Comparison of ENCODE assay signal across 17 cellular contexts in genomic region chr10:120480065-120480600, GRCh38. TPM values are rescaled to one million over a fixed set of nuclear protein-coding genes. Genes with fewer than 3 reads are reported as not detected.
DNase-seq lines count a peak whose midpoint lies in the region; ATAC-seq, FAIRE-seq and TF ChIP-seq lines count a peak whose summit lies in the region.
"Had no signal": no experiment of that assay in that cellular context is flagged by ENCODE, and none has a peak within 500 bp of the region (broad histone marks: within the 10 kb centered on the region; RNA-seq: fewer than 3 reads in every experiment).

No MANE protein-coding gene starts in this region.

- no TSS peak for BruUV-seq in endothelial cell of umbilical vein (replicated peaks; lab: Mats Ljungman, UMichigan)

- H4K20me1 ChIP-seq in OCI-LY3 (ENCODE audit: insufficient read depth, low read length) (no peaks in the 10 kb centered on the region), endothelial cell of umbilical vein (replicated peaks; ENCODE audit: control insufficient read depth, extremely low read depth, insufficient read depth, low read length) (no peaks in the 10 kb centered on the region)

- POLR2A ChIA-PET in endothelial cell of umbilical vein (lab: Charles Lee) = no interaction called here

- no peak for FAIRE-seq in endothelial cell of umbilical vein (lab: Jason Lieb, UNC)
- FAIRE-seq: A204.1, colon, GM12878, K562 had no signal

- no peak overlapping the region for H3K4me3 Mint-ChIP-seq in immature natural killer cell
- H3K4me3 Mint-ChIP-seq: activated CD4-positive, alpha-beta T cell treated with anti-CD3 and anti-CD28 coated beads for 36 hours; activated naive CD8-positive, alpha-beta T cell treated with anti-CD3 and anti-CD28 coated beads, Interleukin-2, amount 50 U/mL, for 24 hours; activated T-cell treated with anti-CD3 and anti-CD28 coated beads, Interleukin-2, amount 50 U/mL, for 4 hours had no signal

- ATAC-seq in GM18519 (IDR thresholded peaks at IDR 0.05; ENCODE audit: low FRiP score, unreplicated experiment) = no peak
- ATAC-seq: activated CD4-positive, alpha-beta T cell treated with anti-CD3 and anti-CD28 coated beads for 36 hours; activated naive CD8-positive, alpha-beta T cell treated with anti-CD3 and anti-CD28 coated beads, Interleukin-2, amount 50 U/mL, for 24 hours; activated T-cell treated with anti-CD3 and anti-CD28 coated beads, Interleukin-2, amount 50 U/mL, for 4 hours; GM12878; K562 had no signal

- H3K36me3 Mint-ChIP-seq in immature natural killer cell = peaks cover 0 to 3% (median 0%) of the 10 kb centered on the region in 3 donors

- H2AFZ ChIP-seq in OCI-LY3 (ENCODE audit: low read depth, low read length) = no peak overlapping the region
- H2AFZ ChIP-seq in endothelial cell of umbilical vein (ENCODE audit: low read depth, low read length) = no peak overlapping the region

- peaks cover 4% of the 10 kb centered on the region for H3K4me1 ChIP-seq in OCI-LY3 (ENCODE audit: low read length)
- H3K4me1 ChIP-seq in endothelial cell of umbilical vein (ENCODE audit: control insufficient read depth, extremely low read depth, insufficient read depth, low read length) = peaks cover 23% of the 10 kb centered on the region

- TF ChIP-seq POLR2A in endothelial cell of umbilical vein (IDR thresholded peaks at IDR 0.05; ENCODE audit: low read depth, low read length) = no peak

- H3K9me3 ChIP-seq in OCI-LY3 (ENCODE audit: insufficient read depth, low read length) = no peaks in the 10 kb centered on the region
- H3K9me3 ChIP-seq in endothelial cell of umbilical vein (replicated peaks; ENCODE audit: control insufficient read depth, insufficient read depth, low read length) = no peaks in the 10 kb centered on the region
- H3K9me3 ChIP-seq: ovary had no signal

- H3K79me2 ChIP-seq in OCI-LY3 (ENCODE audit: low read length) (no peaks in the 10 kb centered on the region), endothelial cell of umbilical vein (ENCODE audit: control insufficient read depth, insufficient read depth, low read length) (peaks cover 2% of the 10 kb centered on the region)

- no peak overlapping the region for H3K27ac Mint-ChIP-seq in immature natural killer cell
- H3K27ac Mint-ChIP-seq: activated CD4-positive, alpha-beta T cell treated with anti-CD3 and anti-CD28 coated beads for 36 hours; activated naive CD8-positive, alpha-beta T cell treated with anti-CD3 and anti-CD28 coated beads, Interleukin-2, amount 50 U/mL, for 24 hours had no signal

- peaks cover 0 to 10% (median 6%) of the 10 kb centered on the region in 3 donors for H3K27me3 Mint-ChIP-seq in immature natural killer cell (ENCODE audit: low read depth in 3 of 3)

- CTCF ChIA-PET in endothelial cell of umbilical vein (lab: Charles Lee) = interaction anchor here (0.6 to 1.5 kb wide), 4 partner anchors 9 to 57 kb away, joined by 3 to 5 read pairs (median 3); no protein-coding TSS in a partner anchor

- intact Hi-C loops in endothelial cell of umbilical vein (cut with micrococcal nuclease) = no loop called here

- H3K4me1 Mint-ChIP-seq in immature natural killer cell = no peaks in the 10 kb centered on the region
- H3K4me1 Mint-ChIP-seq: activated CD4-positive, alpha-beta T cell treated with anti-CD3 and anti-CD28 coated beads for 36 hours; activated naive CD8-positive, alpha-beta T cell treated with anti-CD3 and anti-CD28 coated beads, Interleukin-2, amount 50 U/mL, for 24 hours had no signal

- H3K9me1 ChIP-seq in endothelial cell of umbilical vein (replicated peaks; ENCODE audit: control insufficient read depth, extremely low read depth, insufficient read depth, low read length) = no peaks in the 10 kb centered on the region

- H3K27ac ChIP-seq in OCI-LY3 (ENCODE audit: low read length) (no peak overlapping the region), endothelial cell of umbilical vein (ENCODE audit: insufficient read depth, low read depth, low read length) (no peak overlapping the region)
- H3K27ac ChIP-seq: ovary had no signal

- DNase-seq in NCI-H1694 treated with DMSO at 0.1 percent for 48 hours (lab: John Stamatoyannopoulos, UW) (peak; percentile 3), NCI-H1694 (lab: John Stamatoyannopoulos, UW) (no peak), endothelial cell of umbilical vein (ENCODE audit: low read depth, low spot score) (no peak), retinal pigment epithelial cell (ENCODE audit: low read depth) (no peak), NCI-H1092 treated with DMSO at 0.1 percent for 48 hours (lab: John Stamatoyannopoulos, UW) (no peak), immature natural killer cell (no peak)
- DNase-seq: activated CD4-positive, alpha-beta T cell treated with anti-CD3 and anti-CD28 coated beads for 36 hours; activated naive CD8-positive, alpha-beta T cell treated with anti-CD3 and anti-CD28 coated beads, Interleukin-2, amount 50 U/mL, for 24 hours; activated T-cell treated with anti-CD3 and anti-CD28 coated beads, Interleukin-2, amount 50 U/mL, for 4 hours; NCI-H2029 treated with DMSO at 0.1 percent for 48 hours; ovary had no signal

- H3K27me3 ChIP-seq in OCI-LY3 (ENCODE audit: low read depth, low read length) = no peaks in the 10 kb centered on the region
- H3K27me3 ChIP-seq in endothelial cell of umbilical vein (ENCODE audit: control insufficient read depth in 2 of 2, insufficient read depth in 2 of 2, low read length in 2 of 2) = no peaks in the 10 kb centered on the region
- H3K27me3 ChIP-seq: ovary had no signal

- H3K4me3 ChIP-seq in OCI-LY3 (ENCODE audit: low read length) (no peak overlapping the region), endothelial cell of umbilical vein (replicated peaks in 1 of 3; ENCODE audit: insufficient read depth in 1 of 3, low read depth in 1 of 3, low read length in 3 of 3) (no peak overlapping the region), retinal pigment epithelial cell (ENCODE audit: low read length) (no peak overlapping the region)
- H3K4me3 ChIP-seq: GM12878, K562, ovary had no signal

- H3K4me2 ChIP-seq in OCI-LY3 (ENCODE audit: low read length) (no peak overlapping the region), endothelial cell of umbilical vein (ENCODE audit: insufficient read depth, low read length) (no peak overlapping the region)

- peaks cover 6% of the 10 kb centered on the region for H3K36me3 ChIP-seq in OCI-LY3 (replicated peaks; ENCODE audit: low read depth, low read length)
- H3K36me3 ChIP-seq in endothelial cell of umbilical vein (ENCODE audit: control insufficient read depth in 2 of 2, extremely low read depth in 1 of 2, insufficient read depth in 2 of 2, low read length in 2 of 2) = no peaks in the 10 kb centered on the region
- H3K36me3 ChIP-seq: ovary had no signal

- dilution Hi-C loops in endothelial cell of umbilical vein (cut with MboI; ENCODE audit: extremely low pct_ligation_motif_present, low sequenced_read_pairs) = no loop called here

- peaks cover 0 to 10% (median 5%) of the 10 kb centered on the region in 6 donors for H3K9me3 Mint-ChIP-seq in immature natural killer cell

- TF ChIP-seq CTCF in OCI-LY3 (IDR thresholded peaks at IDR 0.05; ENCODE audit: low read depth, low read length) (peak; percentile 27), endothelial cell of umbilical vein (IDR thresholded peaks at IDR 0.05; ENCODE audit: extremely low read depth in 1 of 2, insufficient read depth in 1 of 2, low read depth in 1 of 2, low read length in 2 of 2) (peak; percentile 8 to 13), retinal pigment epithelial cell (conservative IDR thresholded peaks at IDR 0.05; ENCODE audit: low read depth, low read length) (peak; percentile 47)

- H3K9ac ChIP-seq in OCI-LY3 (ENCODE audit: low read length) = no peak overlapping the region
- no peak overlapping the region for H3K9ac ChIP-seq in endothelial cell of umbilical vein (replicated peaks; ENCODE audit: extremely low read depth, insufficient read depth, low read length)

TF ChIP-seq in endothelial cell of umbilical vein, 7 proteins besides CTCF, POLR2A, EP300 and RAD21:
- TF ChIP-seq EZH2 (IDR thresholded peaks at IDR 0.05; ENCODE audit: borderline replicate concordance, low read depth, low read length, severe bottlenecking) (no peak), MYC (IDR thresholded peaks at IDR 0.05; ENCODE audit: low read depth, low read length) (no peak), JUN (IDR thresholded peaks at IDR 0.05; ENCODE audit: borderline replicate concordance, insufficient read depth, insufficient read length, low read depth) (no peak), MAX (IDR thresholded peaks at IDR 0.05; ENCODE audit: insufficient read depth, insufficient read length) (no peak), GATA2 (IDR thresholded peaks at IDR 0.05; ENCODE audit: insufficient read depth, insufficient read length, low read depth, low read length) (no peak), POLR2AphosphoS5 (IDR thresholded peaks at IDR 0.05; ENCODE audit: insufficient read depth, low read depth, low read length) (no peak), FOS (IDR thresholded peaks at IDR 0.05; ENCODE audit: borderline replicate concordance, insufficient read depth, low read length) (no peak)
TF ChIP-seq in endothelial cell of umbilical vein: peak in this region for 0.

RNA-seq across cellular contexts. Expression of gene PLPP4, which starts 23.1 kb away (rescaled TPM):
- total RNA-seq in endothelial cell of umbilical vein = 15.5 and 17.1 TPM in 2 replicates
- polyA plus RNA-seq in endothelial cell of umbilical vein = 33.0 and 36.4 TPM in 2 replicates
- polyA plus RNA-seq in endothelial cell of umbilical vein (2011; cell fraction: cytosol; rRNA removed) = 30.4 and 32.4 TPM in 2 replicates
- polyA plus RNA-seq in endothelial cell of umbilical vein (2011; cell fraction: nucleus; rRNA removed) = 34.5 and 41.4 TPM in 2 replicates
- 37.3 and 39.5 TPM in 2 replicates for polyA plus RNA-seq in endothelial cell of umbilical vein (2012)
- 22.8 and 24.2 TPM in 2 replicates for polyA minus RNA-seq in endothelial cell of umbilical vein
- not detected for polyA minus RNA-seq in endothelial cell of umbilical vein (2011; cell fraction: cytosol; rRNA and poly(A)+ RNA removed)
- 19.6 and 22.1 TPM in 2 replicates for polyA minus RNA-seq in endothelial cell of umbilical vein (2011; cell fraction: nucleus; rRNA and poly(A)+ RNA removed)
- not detected for polyA plus RNA-seq in immature natural killer cell
- total RNA-seq: activated CD4-positive, alpha-beta T cell treated with anti-CD3 and anti-CD28 coated beads for 36 hours; activated T-cell treated with anti-CD3 and anti-CD28 coated beads, Interleukin-2, amount 50 U/mL, for 4 hours; K562 had no signal

Comparison
In these comparisons a context has a peak if more than half of its experiments do, and no peak if none do; other contexts are left out.
1. RNA of gene PLPP4, which starts 23.1 kb away (polyA plus RNA-seq): 30.4 to 41.4 TPM in endothelial cell of umbilical vein; not detected in immature natural killer cell; every median in the first group is over 10 times any median in the second.
2. Peak in every context shown above with its lines, with median percentiles within 50 percentile points of each other: CTCF ChIP-seq.